ENCODE assay signal across 1 cellular context in the genomic region with DNA sequence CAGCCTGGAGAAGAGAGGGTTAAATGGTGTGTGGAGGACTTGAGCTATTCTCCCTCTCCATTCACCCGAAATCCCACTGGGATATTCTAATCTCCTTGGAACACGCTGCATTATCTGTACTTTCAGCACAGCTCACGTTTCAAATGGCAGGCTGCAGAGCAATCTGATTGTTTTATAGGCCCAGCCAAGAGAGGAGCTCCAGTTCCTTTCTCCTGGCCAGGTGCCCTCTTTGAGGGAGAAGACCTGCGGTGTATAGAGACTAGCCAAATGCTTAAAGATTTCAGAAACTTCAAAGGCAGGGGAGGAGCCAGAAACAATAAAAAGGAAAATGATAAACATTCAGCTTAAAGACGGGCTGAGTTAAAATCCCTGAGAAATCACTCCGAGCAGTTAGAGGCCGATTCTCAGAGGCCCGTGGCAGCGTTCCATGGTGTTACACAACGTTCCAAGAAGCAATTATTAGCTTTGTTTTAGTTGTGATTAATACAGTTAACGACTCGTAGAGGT.
TF ChIP-seq lines count a peak whose summit lies in the region.

No MANE protein-coding gene starts in this region.

TF ChIP-seq in HEK293, 187 proteins besides CTCF, POLR2A, EP300 and RAD21 (continued from another document and continues in another):
- TF ChIP-seq ZBTB11 (tag by site-specific recombination; conservative IDR thresholded peaks at IDR 0.05; ENCODE audit: low read depth): no peak
- no peak for TF ChIP-seq ZNF548 (tag by site-specific recombination; IDR thresholded peaks at IDR 0.05)
- no peak for TF ChIP-seq ZNF521 (tag by site-specific recombination; IDR thresholded peaks at IDR 0.05)
- TF ChIP-seq ZNF335 (tag by site-specific recombination; conservative IDR thresholded peaks at IDR 0.05): no peak
- TF ChIP-seq ZNF138 (tag by site-specific recombination; IDR thresholded peaks at IDR 0.05; ENCODE audit: borderline replicate concordance): no peak
- no peak for TF ChIP-seq ZNF184 (tag by site-specific recombination; IDR thresholded peaks at IDR 0.05)
- TF ChIP-seq KLF9 (tag by site-specific recombination; IDR thresholded peaks at IDR 0.05; ENCODE audit: low read depth): no peak
- TF ChIP-seq, protein P1, sequence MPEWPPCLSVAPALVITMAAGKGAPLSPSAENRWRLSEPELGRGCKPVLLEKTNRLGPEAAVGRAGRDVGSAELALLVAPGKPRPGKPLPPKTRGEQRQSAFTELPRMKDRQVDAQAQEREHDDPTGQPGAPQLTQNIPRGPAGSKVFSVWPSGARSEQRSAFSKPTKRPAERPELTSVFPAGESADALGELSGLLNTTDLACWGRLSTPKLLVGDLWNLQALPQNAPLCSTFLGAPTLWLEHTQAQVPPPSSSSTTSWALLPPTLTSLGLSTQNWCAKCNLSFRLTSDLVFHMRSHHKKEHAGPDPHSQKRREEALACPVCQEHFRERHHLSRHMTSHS (tag by site-specific recombination; IDR thresholded peaks at IDR 0.05): no peak
- no peak for TF ChIP-seq KLF8 (tag by site-specific recombination; IDR thresholded peaks at IDR 0.05)
- TF ChIP-seq WT1 (tag by site-specific recombination; IDR thresholded peaks at IDR 0.05): no peak
- TF ChIP-seq ZNF423 (tag by site-specific recombination; IDR thresholded peaks at IDR 0.05): 0 out of 2 replicates have a peak, but pooled peaks have one; percentile 26
- TF ChIP-seq KLF10 (tag by site-specific recombination; IDR thresholded peaks at IDR 0.05): no peak
- no peak for TF ChIP-seq REPIN1 (tag by site-specific recombination; IDR thresholded peaks at IDR 0.05; ENCODE audit: low read depth)
- TF ChIP-seq, protein P2, sequence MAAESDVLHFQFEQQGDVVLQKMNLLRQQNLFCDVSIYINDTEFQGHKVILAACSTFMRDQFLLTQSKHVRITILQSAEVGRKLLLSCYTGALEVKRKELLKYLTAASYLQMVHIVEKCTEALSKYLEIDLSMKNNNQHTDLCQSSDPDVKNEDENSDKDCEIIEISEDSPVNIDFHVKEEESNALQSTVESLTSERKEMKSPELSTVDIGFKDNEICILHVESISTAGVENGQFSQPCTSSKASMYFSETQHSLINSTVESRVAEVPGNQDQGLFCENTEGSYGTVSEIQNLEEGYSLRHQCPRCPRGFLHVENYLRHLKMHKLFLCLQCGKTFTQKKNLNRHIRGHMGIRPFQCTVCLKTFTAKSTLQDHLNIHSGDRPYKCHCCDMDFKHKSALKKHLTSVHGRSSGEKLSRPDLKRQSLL (tag by site-specific recombination; IDR thresholded peaks at IDR 0.05): peak; percentile 79
- no peak for TF ChIP-seq HIC1 (tag by site-specific recombination; IDR thresholded peaks at IDR 0.05)
- 0 out of 2 replicates have a peak, but pooled peaks have one; percentile 28 for TF ChIP-seq ZNF768 (tag by site-specific recombination; IDR thresholded peaks at IDR 0.05)
- TF ChIP-seq, protein P3, sequence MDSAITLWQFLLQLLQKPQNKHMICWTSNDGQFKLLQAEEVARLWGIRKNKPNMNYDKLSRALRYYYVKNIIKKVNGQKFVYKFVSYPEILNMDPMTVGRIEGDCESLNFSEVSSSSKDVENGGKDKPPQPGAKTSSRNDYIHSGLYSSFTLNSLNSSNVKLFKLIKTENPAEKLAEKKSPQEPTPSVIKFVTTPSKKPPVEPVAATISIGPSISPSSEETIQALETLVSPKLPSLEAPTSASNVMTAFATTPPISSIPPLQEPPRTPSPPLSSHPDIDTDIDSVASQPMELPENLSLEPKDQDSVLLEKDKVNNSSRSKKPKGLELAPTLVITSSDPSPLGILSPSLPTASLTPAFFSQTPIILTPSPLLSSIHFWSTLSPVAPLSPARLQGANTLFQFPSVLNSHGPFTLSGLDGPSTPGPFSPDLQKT (IDR thresholded peaks at IDR 0.05; ENCODE audit: borderline replicate concordance, low read depth, low read length): no peak
- no peak for TF ChIP-seq ZNF473 (tag by site-specific recombination; IDR thresholded peaks at IDR 0.05)
- no peak for TF ChIP-seq ZNF350 (tag by site-specific recombination; IDR thresholded peaks at IDR 0.05)
- TF ChIP-seq SP7 (tag by site-specific recombination; IDR thresholded peaks at IDR 0.05): peak; percentile 71
- no peak for TF ChIP-seq ZNF785 (tag by site-specific recombination; IDR thresholded peaks at IDR 0.05)
- TF ChIP-seq ZNF513 (tag by site-specific recombination; IDR thresholded peaks at IDR 0.05): no peak
- no peak for TF ChIP-seq PRDM1 (tag by site-specific recombination; IDR thresholded peaks at IDR 0.05)
- no peak for TF ChIP-seq ZIC2 (tag by site-specific recombination; IDR thresholded peaks at IDR 0.05)
- TF ChIP-seq ZNF596 (tag by site-specific recombination; IDR thresholded peaks at IDR 0.05): no peak
- TF ChIP-seq RBAK (tag by site-specific recombination; IDR thresholded peaks at IDR 0.05): no peak
- no peak for TF ChIP-seq ZNF292 (tag by site-specific recombination; IDR thresholded peaks at IDR 0.05; ENCODE audit: borderline replicate concordance, low read depth)
- no peak for TF ChIP-seq ZSCAN30 (tag by site-specific recombination; IDR thresholded peaks at IDR 0.05)
- TF ChIP-seq ZNF302 (tag by site-specific recombination; IDR thresholded peaks at IDR 0.05; ENCODE audit: low read depth): no peak
- peak; percentile 90 for TF ChIP-seq TRIM28 (IDR thresholded peaks at IDR 0.05; ENCODE audit: borderline replicate concordance, low read length)
- TF ChIP-seq, protein P4, sequence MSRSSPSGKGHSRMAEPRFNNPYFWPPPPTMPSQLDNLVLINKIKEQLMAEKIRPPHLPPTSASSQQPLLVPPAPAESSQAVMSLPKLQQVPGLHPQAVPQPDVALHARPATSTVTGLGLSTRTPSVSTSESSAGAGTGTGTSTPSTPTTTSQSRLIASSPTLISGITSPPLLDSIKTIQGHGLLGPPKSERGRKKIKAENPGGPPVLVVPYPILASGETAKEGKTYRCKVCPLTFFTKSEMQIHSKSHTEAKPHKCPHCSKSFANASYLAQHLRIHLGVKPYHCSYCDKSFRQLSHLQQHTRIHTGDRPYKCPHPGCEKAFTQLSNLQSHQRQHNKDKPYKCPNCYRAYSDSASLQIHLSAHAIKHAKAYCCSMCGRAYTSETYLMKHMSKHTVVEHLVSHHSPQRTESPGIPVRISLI (tag by site-specific recombination; IDR thresholded peaks at IDR 0.05): no peak
- TF ChIP-seq ZEB2 (tag by site-specific recombination; IDR thresholded peaks at IDR 0.05): peak; percentile 49; the same call in 1 of the 2 replicates
- TF ChIP-seq HOXD13 (CRISPR knock-in tag; IDR thresholded peaks at IDR 0.05; ENCODE audit: borderline replicate concordance): no peak
- no peak for TF ChIP-seq ZNF121 (tag by site-specific recombination; IDR thresholded peaks at IDR 0.05)
- TF ChIP-seq EGR2 (tag by site-specific recombination; IDR thresholded peaks at IDR 0.05; ENCODE audit: low read depth): no peak
- TF ChIP-seq OVOL3 (tag by site-specific recombination; IDR thresholded peaks at IDR 0.05): no peak
- TF ChIP-seq, protein P5, sequence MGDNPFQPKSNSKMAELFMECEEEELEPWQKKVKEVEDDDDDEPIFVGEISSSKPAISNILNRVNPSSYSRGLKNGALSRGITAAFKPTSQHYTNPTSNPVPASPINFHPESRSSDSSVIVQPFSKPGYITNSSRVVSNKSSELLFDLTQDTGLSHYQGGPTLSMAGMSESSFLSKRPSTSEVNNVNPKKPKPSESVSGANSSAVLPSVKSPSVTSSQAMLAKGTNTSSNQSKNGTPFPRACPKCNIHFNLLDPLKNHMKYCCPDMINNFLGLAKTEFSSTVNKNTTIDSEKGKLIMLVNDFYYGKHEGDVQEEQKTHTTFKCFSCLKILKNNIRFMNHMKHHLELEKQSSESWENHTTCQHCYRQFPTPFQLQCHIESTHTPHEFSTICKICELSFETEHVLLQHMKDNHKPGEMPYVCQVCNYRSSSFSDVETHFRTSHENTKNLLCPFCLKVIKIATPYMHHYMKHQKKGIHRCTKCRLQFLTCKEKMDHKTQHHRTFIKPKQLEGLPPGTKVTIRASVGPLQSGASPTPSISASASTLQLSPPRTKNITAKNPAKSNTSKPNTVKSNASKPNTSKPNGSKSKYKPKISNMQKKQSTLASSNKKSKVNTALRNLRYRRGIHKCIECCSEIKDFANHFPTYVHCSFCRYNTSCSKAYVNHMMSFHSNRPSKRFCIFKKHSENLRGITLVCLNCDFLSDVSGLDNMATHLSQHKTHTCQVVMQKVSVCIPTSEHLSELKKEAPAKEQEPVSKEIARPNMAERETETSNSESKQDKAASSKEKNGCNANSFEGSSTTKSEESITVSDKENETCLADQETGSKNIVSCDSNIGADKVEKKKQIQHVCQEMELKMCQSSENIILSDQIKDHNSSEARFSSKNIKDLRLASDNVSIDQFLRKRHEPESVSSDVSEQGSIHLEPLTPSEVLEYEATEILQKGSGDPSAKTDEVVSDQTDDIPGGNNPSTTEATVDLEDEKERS (tag by site-specific recombination; IDR thresholded peaks at IDR 0.05): no peak
- TF ChIP-seq, protein P6, sequence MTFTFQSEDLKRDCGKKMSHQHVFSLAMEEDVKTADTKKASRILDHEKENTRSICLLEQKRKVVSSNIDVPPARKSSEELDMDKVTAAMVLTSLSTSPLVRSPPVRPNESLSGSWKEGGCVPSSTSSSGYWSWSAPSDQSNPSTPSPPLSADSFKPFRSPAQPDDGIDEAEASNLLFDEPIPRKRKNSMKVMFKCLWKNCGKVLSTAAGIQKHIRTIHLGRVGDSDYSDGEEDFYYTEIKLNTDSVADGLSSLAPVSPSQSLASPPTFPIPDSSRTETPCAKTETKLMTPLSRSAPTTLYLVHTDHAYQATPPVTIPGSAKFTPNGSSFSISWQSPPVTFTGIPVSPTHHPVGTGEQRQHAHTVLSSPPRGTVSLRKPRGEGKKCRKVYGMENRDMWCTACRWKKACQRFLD (tag by site-specific recombination; IDR thresholded peaks at IDR 0.05): no peak
- TF ChIP-seq ZNF366 (tag by site-specific recombination; conservative IDR thresholded peaks at IDR 0.05): peak; percentile 22; the same call in 1 of the 2 replicates
- TF ChIP-seq ZNF76 (tag by site-specific recombination; IDR thresholded peaks at IDR 0.05; ENCODE audit: borderline replicate concordance, low read depth): no peak
- TF ChIP-seq GLI2 (tag by site-specific recombination; IDR thresholded peaks at IDR 0.05; ENCODE audit: borderline replicate concordance, low read depth): no peak
- TF ChIP-seq, protein P7, sequence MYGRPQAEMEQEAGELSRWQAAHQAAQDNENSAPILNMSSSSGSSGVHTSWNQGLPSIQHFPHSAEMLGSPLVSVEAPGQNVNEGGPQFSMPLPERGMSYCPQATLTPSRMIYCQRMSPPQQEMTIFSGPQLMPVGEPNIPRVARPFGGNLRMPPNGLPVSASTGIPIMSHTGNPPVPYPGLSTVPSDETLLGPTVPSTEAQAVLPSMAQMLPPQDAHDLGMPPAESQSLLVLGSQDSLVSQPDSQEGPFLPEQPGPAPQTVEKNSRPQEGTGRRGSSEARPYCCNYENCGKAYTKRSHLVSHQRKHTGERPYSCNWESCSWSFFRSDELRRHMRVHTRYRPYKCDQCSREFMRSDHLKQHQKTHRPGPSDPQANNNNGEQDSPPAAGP (tag by site-specific recombination; IDR thresholded peaks at IDR 0.05): no peak
- no peak for TF ChIP-seq ZNF174 (tag by site-specific recombination; IDR thresholded peaks at IDR 0.05)
- no peak for TF ChIP-seq ZNF510 (tag by site-specific recombination; IDR thresholded peaks at IDR 0.05; ENCODE audit: insufficient replicate concordance)
- no peak for TF ChIP-seq ZNF560 (tag by site-specific recombination; IDR thresholded peaks at IDR 0.05; ENCODE audit: borderline replicate concordance)
- no peak for TF ChIP-seq ZNF571 (tag by site-specific recombination; IDR thresholded peaks at IDR 0.05)
- TF ChIP-seq ZNF239 (tag by site-specific recombination; IDR thresholded peaks at IDR 0.05): no peak
- no peak for TF ChIP-seq SETDB1 (IDR thresholded peaks at IDR 0.05; ENCODE audit: insufficient read length, low read length)
